Comparison of ENCODE assay signal across 16 cellular contexts in the genomic region with DNA sequence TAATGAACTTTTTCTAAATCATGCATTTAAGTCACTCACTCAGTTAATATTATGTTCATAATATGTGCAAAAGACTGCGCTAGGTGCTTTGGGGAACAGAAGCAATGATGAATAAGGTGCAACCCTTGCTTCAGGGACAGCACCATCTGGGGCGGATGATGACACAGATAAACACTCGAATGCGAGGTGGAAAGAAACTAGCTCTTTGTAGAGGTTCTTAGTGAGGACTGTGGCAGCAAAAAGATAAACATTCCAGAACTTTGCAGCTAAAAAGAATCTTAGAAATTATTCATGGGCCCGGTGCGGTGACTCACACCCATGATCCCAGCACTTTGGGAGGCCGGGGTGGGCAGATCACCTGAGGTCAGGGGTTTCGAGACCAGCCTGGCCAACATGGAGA.
"Had no signal": no experiment of that assay in that cellular context is flagged by ENCODE, and none has a peak within 500 bp of the region (broad histone marks: within the 10 kb centered on the region; RNA-seq: fewer than 3 reads in every experiment).

No MANE protein-coding gene starts in this region.

- H3K9me3 Mint-ChIP-seq: activated naive CD4-positive, alpha-beta T cell treated with anti-CD3 and anti-CD28 coated beads, Interleukin-2, amount 50 U/mL, for 24 hours; natural killer cell; T-helper 2 cell treated with Interferon-gamma antibody and Interleukin-4, amounts not matched to agents 5 μg/mL and 100 μg/mL, for 36 hours; WTC11 had no signal

- H3K4me3 Mint-ChIP-seq: activated CD4-positive, alpha-beta T cell treated with anti-CD3 and anti-CD28 coated beads for 36 hours; activated naive CD4-positive, alpha-beta T cell treated with anti-CD3 and anti-CD28 coated beads, Interleukin-2, amount 50 U/mL, for 24 hours; natural killer cell; T-helper 2 cell treated with Interferon-gamma antibody and Interleukin-4, amounts not matched to agents 5 μg/mL and 100 μg/mL, for 36 hours; WTC11 had no signal

- ATAC-seq: activated CD4-positive, alpha-beta T cell treated with anti-CD3 and anti-CD28 coated beads for 36 hours; heart right ventricle; left ventricle myocardium superior; natural killer cell; pancreas; sciatic nerve; WTC11 had no signal

- H3K9me3 ChIP-seq: adrenal gland, heart right ventricle, neutrophil, pancreas, thyroid gland had no signal

- H3K27ac ChIP-seq: adrenal gland, coronary artery, heart right ventricle, pancreas, thyroid gland had no signal

- H3K4me1 ChIP-seq: pancreas had no signal

- H3K4me3 ChIP-seq: adrenal gland, coronary artery, heart right ventricle, pancreas, thyroid gland had no signal

- H3K36me3 Mint-ChIP-seq: activated naive CD4-positive, alpha-beta T cell treated with anti-CD3 and anti-CD28 coated beads, Interleukin-2, amount 50 U/mL, for 24 hours; natural killer cell; WTC11 had no signal

- DNase-seq: activated CD4-positive, alpha-beta T cell treated with anti-CD3 and anti-CD28 coated beads for 36 hours; activated CD4-positive, alpha-beta T cell treated with anti-CD3 and anti-CD28 coated beads, Interleukin-2, amount 50 U/mL, for 48 hours; activated gamma-delta T cell; heart right ventricle; left ventricle myocardium superior; natural killer cell; stimulated activated naive CD4-positive, alpha-beta T cell treated with Interleukin-2 at 50 U/mL for 16 hours; thyroid gland had no signal

- H3K27me3 ChIP-seq: adrenal gland, neutrophil, pancreas, thyroid gland had no signal

- H3K36me3 ChIP-seq: adrenal gland, heart right ventricle, neutrophil, pancreas, thyroid gland had no signal

- H3K4me1 Mint-ChIP-seq: activated CD4-positive, alpha-beta T cell treated with anti-CD3 and anti-CD28 coated beads for 36 hours; activated naive CD4-positive, alpha-beta T cell treated with anti-CD3 and anti-CD28 coated beads, Interleukin-2, amount 50 U/mL, for 24 hours; natural killer cell had no signal

- H3K27me3 Mint-ChIP-seq: activated CD4-positive, alpha-beta T cell treated with anti-CD3 and anti-CD28 coated beads for 36 hours; activated naive CD4-positive, alpha-beta T cell treated with anti-CD3 and anti-CD28 coated beads, Interleukin-2, amount 50 U/mL, for 24 hours had no signal

- H3K27ac Mint-ChIP-seq: activated CD4-positive, alpha-beta T cell treated with anti-CD3 and anti-CD28 coated beads for 36 hours; activated naive CD4-positive, alpha-beta T cell treated with anti-CD3 and anti-CD28 coated beads, Interleukin-2, amount 50 U/mL, for 24 hours; natural killer cell; T-helper 2 cell treated with Interferon-gamma antibody and Interleukin-4, amounts not matched to agents 5 μg/mL and 100 μg/mL, for 36 hours; WTC11 had no signal
